ENCODE assay signal across 1 cellular context in genomic region chr5:94849324-94849723, GRCh38.
TF ChIP-seq lines count a peak whose summit lies in the region.

No MANE protein-coding gene starts in this region.

TF ChIP-seq in SK-N-SH treated with all-trans-retinoic acid at 6 μM for 48 hours, 23 proteins besides CTCF, POLR2A, EP300 and RAD21 (continued from another document):
- TF ChIP-seq, protein P1, sequence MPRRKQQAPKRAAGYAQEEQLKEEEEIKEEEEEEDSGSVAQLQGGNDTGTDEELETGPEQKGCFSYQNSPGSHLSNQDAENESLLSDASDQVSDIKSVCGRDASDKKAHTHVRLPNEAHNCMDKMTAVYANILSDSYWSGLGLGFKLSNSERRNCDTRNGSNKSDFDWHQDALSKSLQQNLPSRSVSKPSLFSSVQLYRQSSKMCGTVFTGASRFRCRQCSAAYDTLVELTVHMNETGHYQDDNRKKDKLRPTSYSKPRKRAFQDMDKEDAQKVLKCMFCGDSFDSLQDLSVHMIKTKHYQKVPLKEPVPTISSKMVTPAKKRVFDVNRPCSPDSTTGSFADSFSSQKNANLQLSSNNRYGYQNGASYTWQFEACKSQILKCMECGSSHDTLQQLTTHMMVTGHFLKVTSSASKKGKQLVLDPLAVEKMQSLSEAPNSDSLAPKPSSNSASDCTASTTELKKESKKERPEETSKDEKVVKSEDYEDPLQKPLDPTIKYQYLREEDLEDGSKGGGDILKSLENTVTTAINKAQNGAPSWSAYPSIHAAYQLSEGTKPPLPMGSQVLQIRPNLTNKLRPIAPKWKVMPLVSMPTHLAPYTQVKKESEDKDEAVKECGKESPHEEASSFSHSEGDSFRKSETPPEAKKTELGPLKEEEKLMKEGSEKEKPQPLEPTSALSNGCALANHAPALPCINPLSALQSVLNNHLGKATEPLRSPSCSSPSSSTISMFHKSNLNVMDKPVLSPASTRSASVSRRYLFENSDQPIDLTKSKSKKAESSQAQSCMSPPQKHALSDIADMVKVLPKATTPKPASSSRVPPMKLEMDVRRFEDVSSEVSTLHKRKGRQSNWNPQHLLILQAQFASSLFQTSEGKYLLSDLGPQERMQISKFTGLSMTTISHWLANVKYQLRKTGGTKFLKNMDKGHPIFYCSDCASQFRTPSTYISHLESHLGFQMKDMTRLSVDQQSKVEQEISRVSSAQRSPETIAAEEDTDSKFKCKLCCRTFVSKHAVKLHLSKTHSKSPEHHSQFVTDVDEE (CRISPR knock-in tag; IDR thresholded peaks at IDR 0.05) = no peak
- TF ChIP-seq GLIS3 (CRISPR knock-in tag; IDR thresholded peaks at IDR 0.05) = no peak
